Comparison of ENCODE assay signal across 13 cellular contexts in the genomic region with DNA sequence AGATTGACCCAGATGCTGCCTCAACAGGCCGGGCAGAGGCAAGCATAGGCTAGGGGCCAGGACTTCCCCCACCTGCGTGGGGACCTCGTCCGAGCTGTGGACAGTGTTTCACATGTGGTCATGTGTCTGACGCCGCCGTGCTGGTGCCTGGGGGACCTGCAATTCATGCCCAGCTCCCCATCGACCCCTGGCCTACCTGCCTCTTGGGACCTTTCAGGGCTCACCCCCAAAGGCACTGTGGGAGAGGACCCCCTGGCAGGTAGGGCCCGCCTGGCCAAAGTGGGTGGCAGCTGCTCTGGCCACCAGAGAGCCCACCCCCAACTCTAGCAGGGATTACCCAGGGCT. TPM values are rescaled to one million over a fixed set of nuclear protein-coding genes. Genes with fewer than 3 reads are reported as not detected.
A peak's percentile ranks its signal among the peaks of the same experiment; 100 is the strongest.
DNase-seq lines count a peak whose midpoint lies in the region; ATAC-seq and TF ChIP-seq lines count a peak whose summit lies in the region.
"Had no signal": no experiment of that assay in that cellular context is flagged by ENCODE, and none has a peak within 500 bp of the region (broad histone marks: within the 10 kb centered on the region; RNA-seq: fewer than 3 reads in every experiment).

No MANE protein-coding gene starts in this region.

- H3K27me3 ChIP-seq in left ventricle myocardium inferior (ENCODE audit: low read depth) = no peaks in the 10 kb centered on the region
- H3K27me3 ChIP-seq in skeletal muscle tissue (ENCODE audit: control insufficient read depth in 3 of 3, insufficient read depth in 3 of 3, low read length in 3 of 3) = no peaks in the 10 kb centered on the region
- H3K27me3 ChIP-seq in colonic mucosa = no peaks in the 10 kb centered on the region
- H3K27me3 ChIP-seq: brain microvascular endothelial cell, MG63, Peyer's patch had no signal

- TF ChIP-seq CTCF in left ventricle myocardium inferior (IDR thresholded peaks at IDR 0.05; ENCODE audit: borderline replicate concordance) = no peak
- no peak for TF ChIP-seq CTCF in colonic mucosa (IDR thresholded peaks at IDR 0.05)

- H3K9me3 ChIP-seq in SK-N-MC (ENCODE audit: low read depth, low read length) = no peaks in the 10 kb centered on the region
- no peaks in the 10 kb centered on the region for H3K9me3 ChIP-seq in left ventricle myocardium inferior (replicated peaks)
- H3K9me3 ChIP-seq in skeletal muscle tissue (ENCODE audit: control insufficient read depth in 3 of 3, low read length in 3 of 3) = no peaks in the 10 kb centered on the region
- no peaks in the 10 kb centered on the region for H3K9me3 ChIP-seq in colonic mucosa
- H3K9me3 ChIP-seq: MG63, Peyer's patch had no signal

- H3K27ac Mint-ChIP-seq in T-helper 2 cell treated with Interferon-gamma antibody and Interleukin-4, amounts not matched to agents 5 μg/mL and 100 μg/mL, for 36 hours = peak overlapping the region; percentile 72
- H3K27ac Mint-ChIP-seq: stimulated activated naive CD8-positive, alpha-beta T cell treated with anti-CD3 and anti-CD28 coated beads, Interleukin-15, Interleukin-2, amounts not matched to agents 100 ng/mL and 50 ng/mL, for 24 hours had no signal

- peaks cover 21% of the 10 kb centered on the region for H3K4me1 Mint-ChIP-seq in T-helper 2 cell treated with Interferon-gamma antibody and Interleukin-4, amounts not matched to agents 5 μg/mL and 100 μg/mL, for 36 hours (ENCODE audit: low read depth)

- no peak for DNase-seq in T-helper 2 cell treated with Interferon-gamma antibody and Interleukin-4, amounts not matched to agents 5 μg/mL and 100 μg/mL, for 36 hours (ENCODE audit: low spot score)
- no peak for DNase-seq in T-helper 2 cell
- DNase-seq in SK-N-MC (ENCODE audit: low read depth, low spot score) = no peak
- DNase-seq in left ventricle myocardium inferior = no peak
- no peak for DNase-seq in colonic mucosa
- DNase-seq: occipital lobe had no signal

- H3K4me3 ChIP-seq in SK-N-MC = 0 out of 2 replicates have a peak overlapping the region, but pooled peaks have one; percentile 9
- peak overlapping the region; percentile 22 for H3K4me3 ChIP-seq in left ventricle myocardium inferior
- peak overlapping the region in 1 of 3 donors; percentile 41 for H3K4me3 ChIP-seq in skeletal muscle tissue (ENCODE audit: low read length in 3 of 3)
- no peak overlapping the region for H3K4me3 ChIP-seq in colonic mucosa
- H3K4me3 ChIP-seq: MG63, Peyer's patch had no signal

- intact Hi-C loops in left ventricle myocardium inferior (cut with micrococcal nuclease) (no loop called here), colonic mucosa (cut with DNase I) (no loop called here)

- H3K9me3 Mint-ChIP-seq in T-helper 2 cell treated with Interferon-gamma antibody and Interleukin-4, amounts not matched to agents 5 μg/mL and 100 μg/mL, for 36 hours = no peaks in the 10 kb centered on the region
- H3K9me3 Mint-ChIP-seq: stimulated activated naive CD8-positive, alpha-beta T cell treated with anti-CD3 and anti-CD28 coated beads, Interleukin-15, Interleukin-2, amounts not matched to agents 100 ng/mL and 50 ng/mL, for 24 hours had no signal

- H3K4me1 ChIP-seq in left ventricle myocardium inferior (peaks cover 85% of the 10 kb centered on the region), skeletal muscle tissue (ENCODE audit: control insufficient read depth in 3 of 3, insufficient read depth in 3 of 3, low read length in 3 of 3) (peaks cover 72 to 78% (median 78%) of the 10 kb centered on the region in 3 donors), colonic mucosa (no peaks in the 10 kb centered on the region)

- no peak overlapping the region for H3K4me3 Mint-ChIP-seq in T-helper 2 cell treated with Interferon-gamma antibody and Interleukin-4, amounts not matched to agents 5 μg/mL and 100 μg/mL, for 36 hours
- H3K4me3 Mint-ChIP-seq: stimulated activated naive CD8-positive, alpha-beta T cell treated with anti-CD3 and anti-CD28 coated beads, Interleukin-15, Interleukin-2, amounts not matched to agents 100 ng/mL and 50 ng/mL, for 24 hours had no signal

- no peak for ATAC-seq in GM18502 (IDR thresholded peaks at IDR 0.05; ENCODE audit: poor library complexity, unreplicated experiment)
- ATAC-seq in HG03521 (IDR thresholded peaks at IDR 0.05; ENCODE audit: unreplicated experiment) = no peak

- H3K36me3 Mint-ChIP-seq in T-helper 2 cell treated with Interferon-gamma antibody and Interleukin-4, amounts not matched to agents 5 μg/mL and 100 μg/mL, for 36 hours (ENCODE audit: low read depth) = peaks cover 3% of the 10 kb centered on the region

- H3K9ac ChIP-seq in SK-N-MC (ENCODE audit: insufficient read length) (no peak overlapping the region), skeletal muscle tissue (ENCODE audit: low read depth in 1 of 3, low read length in 3 of 3) (peak overlapping the region; percentile 10 to 69 (median 32)), colonic mucosa (ENCODE audit: low read depth in 2 of 2, low read length in 2 of 2) (peak overlapping the region in 1 of 2 donors; percentile 4)

- H3K27ac ChIP-seq in SK-N-MC (no peak overlapping the region), left ventricle myocardium inferior (replicated peaks) (peak overlapping the region; percentile 70), skeletal muscle tissue (ENCODE audit: low read depth, low read length) (peak overlapping the region; percentile 19), colonic mucosa (no peak overlapping the region)
- H3K27ac ChIP-seq: brain microvascular endothelial cell, Peyer's patch had no signal

- no peaks in the 10 kb centered on the region for H3K27me3 Mint-ChIP-seq in T-helper 2 cell treated with Interferon-gamma antibody and Interleukin-4, amounts not matched to agents 5 μg/mL and 100 μg/mL, for 36 hours (ENCODE audit: low read depth)
- H3K27me3 Mint-ChIP-seq: stimulated activated naive CD8-positive, alpha-beta T cell treated with anti-CD3 and anti-CD28 coated beads, Interleukin-15, Interleukin-2, amounts not matched to agents 100 ng/mL and 50 ng/mL, for 24 hours had no signal

- H3K36me3 ChIP-seq in SK-N-MC (ENCODE audit: insufficient read depth, low read length) = peaks cover 6% of the 10 kb centered on the region; the same call in 1 of the 2 replicates
- H3K36me3 ChIP-seq in left ventricle myocardium inferior = peaks cover 10% of the 10 kb centered on the region
- H3K36me3 ChIP-seq in skeletal muscle tissue (ENCODE audit: control insufficient read depth in 3 of 3, insufficient read depth in 3 of 3, low read length in 3 of 3) = peaks cover 13 to 15% (median 14%) of the 10 kb centered on the region in 3 donors
- no peaks in the 10 kb centered on the region for H3K36me3 ChIP-seq in colonic mucosa

RNA-seq across cellular contexts. Expression of gene TMEM201, which starts 4.4 kb away (rescaled TPM):
- total RNA-seq in left ventricle myocardium inferior = 21.1 TPM
- total RNA-seq in skeletal muscle tissue = 6.8 TPM
- 10 to 100 TPM in 1 of 2 donors, 1 to 10 TPM in 1; 5.1 to 18.1 TPM for total RNA-seq in colonic mucosa

RNA-seq across cellular contexts. Expression of gene SLC25A33, which starts 53.9 kb away (rescaled TPM):
- total RNA-seq in left ventricle myocardium inferior (6.2 TPM), skeletal muscle tissue (1.6 TPM), colonic mucosa (1 to 10 TPM; 5.0 to 8.4 TPM)

RNA-seq across cellular contexts. Expression of gene PIK3CD, which starts 58.4 kb away (rescaled TPM):
- total RNA-seq in left ventricle myocardium inferior = 2.6 TPM
- total RNA-seq in skeletal muscle tissue = 4.2 TPM
- total RNA-seq in colonic mucosa = 1 to 10 TPM; 3.5 TPM

Comparison
In these comparisons a context has a peak if more than half of its experiments do, and no peak if none do; other contexts are left out.
1. H3K27ac ChIP-seq: peak in left ventricle myocardium inferior (single experiment) and skeletal muscle tissue (single experiment); none in SK-N-MC (single experiment) and colonic mucosa (single experiment).